19 cellular contexts compared by ENCODE assay signal in the genomic region with DNA sequence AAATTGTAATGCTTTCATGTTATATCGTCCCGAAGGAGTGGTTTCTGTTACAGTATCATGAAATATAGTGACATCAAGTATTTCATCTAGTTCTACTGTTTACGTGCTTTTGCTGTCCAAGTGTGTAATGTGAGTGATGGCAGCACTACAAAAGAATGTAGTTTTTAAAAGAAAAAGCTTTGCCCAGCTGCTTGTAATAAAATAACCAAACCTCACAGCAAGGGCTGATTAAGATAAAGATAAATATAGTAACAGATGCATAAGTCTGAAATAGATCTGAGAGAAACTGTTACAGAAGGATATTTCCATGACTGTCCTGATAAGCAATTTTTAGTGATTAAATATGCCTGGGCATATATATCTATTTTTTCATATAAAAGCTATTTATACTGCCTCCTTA.
A peak's percentile ranks its signal among the peaks of the same experiment; 100 is the strongest.
DNase-seq lines count a peak whose midpoint lies in the region; ATAC-seq and TF ChIP-seq lines count a peak whose summit lies in the region.
"Had no signal": no experiment of that assay in that cellular context is flagged by ENCODE, and none has a peak within 500 bp of the region (broad histone marks: within the 10 kb centered on the region; RNA-seq: fewer than 3 reads in every experiment).

No MANE protein-coding gene starts in this region.

- H3K4me1 ChIP-seq in SK-N-SH (ENCODE audit: control insufficient read depth in 1 of 2, insufficient read depth in 2 of 2, low read depth in 1 of 2, low read length in 1 of 2) (peaks cover 0 to 8% of the 10 kb centered on the region in 2 experiments; a peak in 2 of 4 replicates), skeletal muscle satellite cell (ENCODE audit: control insufficient read depth, insufficient read depth, low read length) (peaks cover 4% of the 10 kb centered on the region)
- H3K4me1 ChIP-seq: breast epithelium had no signal

- H3F3A ChIP-seq in SK-N-SH (replicated peaks; ENCODE audit: insufficient read depth), result peaks cover 6% of the 10 kb centered on the region

- H4K20me1 ChIP-seq in SK-N-SH (ENCODE audit: insufficient read depth), result no peaks in the 10 kb centered on the region

- H3K4me3 ChIP-seq in SK-N-SH (ENCODE audit: low read depth in 2 of 2, low read length in 1 of 2), result no peak overlapping the region
- no peak overlapping the region for H3K4me3 ChIP-seq in skeletal muscle satellite cell (ENCODE audit: low read length)
- H3K4me3 ChIP-seq: breast epithelium, mucosa of descending colon, PC-9 had no signal

- H3K4me2 ChIP-seq in SK-N-SH (no peak overlapping the region; the same call in 1 of the 2 replicates), skeletal muscle satellite cell (ENCODE audit: low read length) (no peak overlapping the region)
- H3K4me2 ChIP-seq: PC-9 had no signal

- H3K27me3 ChIP-seq in SK-N-SH (ENCODE audit: insufficient read depth), result no peaks in the 10 kb centered on the region
- H3K27me3 ChIP-seq in skeletal muscle satellite cell (ENCODE audit: control insufficient read depth, insufficient read depth, low read length), result no peaks in the 10 kb centered on the region
- H3K27me3 ChIP-seq: breast epithelium had no signal

- TF ChIP-seq CTCF in SK-N-SH (IDR thresholded peaks at IDR 0.05), result no peak

- WGBS in SK-N-SH (ENCODE audit: low lambda C conversion rate), result 36% methylated on average over 3 of the region's 3 CpGs

- no peaks in the 10 kb centered on the region for H3K9me2 ChIP-seq in SK-N-SH

- peak overlapping the region in 1 of 2 experiments; percentile 6; a peak in 1 of 4 replicates for H3K27ac ChIP-seq in SK-N-SH (ENCODE audit: low read depth in 2 of 2, low read length in 1 of 2)
- H3K27ac ChIP-seq: breast epithelium, PC-9, WERI-Rb-1 had no signal

- no peak overlapping the region for H2AFZ ChIP-seq in SK-N-SH (ENCODE audit: low read depth)
- H2AFZ ChIP-seq: PC-9 had no signal

- CTCF ChIA-PET in SK-N-SH (lab: Yijun Ruan, JAX), result interaction anchor here (0.7 to 0.9 kb wide), 2 partner anchors 11 to 12 kb away, joined by 3 read pairs; no protein-coding TSS in a partner anchor

- H3K36me3 ChIP-seq in SK-N-SH (replicated peaks in 1 of 2; ENCODE audit: control insufficient read depth in 1 of 2, insufficient read depth in 2 of 2, low read length in 1 of 2) (no peaks in the 10 kb centered on the region), skeletal muscle satellite cell (ENCODE audit: insufficient read depth, low read length) (no peaks in the 10 kb centered on the region)
- H3K36me3 ChIP-seq: breast epithelium, WERI-Rb-1 had no signal

- DNase-seq in GM04503 (ENCODE audit: low read depth) (peak; percentile 33), SK-N-SH (no peak), fibroblast of peridontal ligament (ENCODE audit: extremely low read depth) (peak; percentile 98), DMS79 (lab: John Stamatoyannopoulos, UW) (no peak), medulla oblongata (ENCODE audit: extremely low spot score) (no peak)
- DNase-seq: activated effector memory CD4-positive, alpha-beta T cell treated with anti-CD3 and anti-CD28 coated beads, Interleukin-2, amount 50 U/mL, for 16 hours; effector CD4-positive, alpha-beta T cell; islet precursor cell; mucosa of descending colon; NCI-H187; NCI-H526; PC-9; posterior cingulate gyrus; SW 1271; WERI-Rb-1 had no signal

- H3K9ac ChIP-seq in SK-N-SH (no peak overlapping the region), skeletal muscle satellite cell (ENCODE audit: low read depth, low read length) (peak overlapping the region; percentile 33)

- no peak for ATAC-seq in GM19467 (IDR thresholded peaks at IDR 0.05; ENCODE audit: unreplicated experiment)
- no peak for ATAC-seq in GM19455 (IDR thresholded peaks at IDR 0.05; ENCODE audit: unreplicated experiment)
- ATAC-seq: mucosa of descending colon had no signal

- no peak for TF ChIP-seq RAD21 in SK-N-SH (IDR thresholded peaks at IDR 0.05; ENCODE audit: low read length)

- POLR2A ChIA-PET in SK-N-SH (lab: Yijun Ruan, JAX), result no interaction called here

- no peaks in the 10 kb centered on the region for H3K79me2 ChIP-seq in SK-N-SH (ENCODE audit: insufficient read depth)

- H3K9me3 ChIP-seq in SK-N-SH (no peaks in the 10 kb centered on the region), skeletal muscle satellite cell (replicated peaks; ENCODE audit: low read length) (no peaks in the 10 kb centered on the region)
- H3K9me3 ChIP-seq: breast epithelium, mucosa of descending colon had no signal

- TF ChIP-seq EP300 in SK-N-SH (IDR thresholded peaks at IDR 0.05; ENCODE audit: borderline replicate concordance in 1 of 2, low read depth in 1 of 2, low read length in 1 of 2), result peak in 1 of 2 experiments; percentile 42; a peak in 1 of 4 replicates

TF ChIP-seq in SK-N-SH, 30 proteins besides CTCF, POLR2A, EP300 and RAD21 (continues in another document):
- peak; percentile 7; the same call in 1 of the 2 replicates for TF ChIP-seq FOSL2 (IDR thresholded peaks at IDR 0.05; ENCODE audit: borderline replicate concordance, low read depth)
- peak; percentile 93 for TF ChIP-seq TCF12 (IDR thresholded peaks at IDR 0.05)
- TF ChIP-seq NRF1 (IDR thresholded peaks at IDR 0.05; ENCODE audit: low read depth, low read length), result no peak
- TF ChIP-seq, protein P1, sequence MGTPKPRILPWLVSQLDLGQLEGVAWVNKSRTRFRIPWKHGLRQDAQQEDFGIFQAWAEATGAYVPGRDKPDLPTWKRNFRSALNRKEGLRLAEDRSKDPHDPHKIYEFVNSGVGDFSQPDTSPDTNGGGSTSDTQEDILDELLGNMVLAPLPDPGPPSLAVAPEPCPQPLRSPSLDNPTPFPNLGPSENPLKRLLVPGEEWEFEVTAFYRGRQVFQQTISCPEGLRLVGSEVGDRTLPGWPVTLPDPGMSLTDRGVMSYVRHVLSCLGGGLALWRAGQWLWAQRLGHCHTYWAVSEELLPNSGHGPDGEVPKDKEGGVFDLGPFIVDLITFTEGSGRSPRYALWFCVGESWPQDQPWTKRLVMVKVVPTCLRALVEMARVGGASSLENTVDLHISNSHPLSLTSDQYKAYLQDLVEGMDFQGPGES (IDR thresholded peaks at IDR 0.05; ENCODE audit: low read depth, low read length), result no peak
- no peak for TF ChIP-seq MXI1 (IDR thresholded peaks at IDR 0.05; ENCODE audit: low read depth, low read length)
- no peak for TF ChIP-seq EZH2phosphoT487 (IDR thresholded peaks at IDR 0.05; ENCODE audit: borderline replicate concordance, low read depth)
- TF ChIP-seq POLR2AphosphoS5 (IDR thresholded peaks at IDR 0.05; ENCODE audit: low read depth, low read length), result peak; percentile 35; the same call in 1 of the 2 replicates
- TF ChIP-seq PBX3 (IDR thresholded peaks at IDR 0.05), result peak; percentile 72
- TF ChIP-seq, protein P2, sequence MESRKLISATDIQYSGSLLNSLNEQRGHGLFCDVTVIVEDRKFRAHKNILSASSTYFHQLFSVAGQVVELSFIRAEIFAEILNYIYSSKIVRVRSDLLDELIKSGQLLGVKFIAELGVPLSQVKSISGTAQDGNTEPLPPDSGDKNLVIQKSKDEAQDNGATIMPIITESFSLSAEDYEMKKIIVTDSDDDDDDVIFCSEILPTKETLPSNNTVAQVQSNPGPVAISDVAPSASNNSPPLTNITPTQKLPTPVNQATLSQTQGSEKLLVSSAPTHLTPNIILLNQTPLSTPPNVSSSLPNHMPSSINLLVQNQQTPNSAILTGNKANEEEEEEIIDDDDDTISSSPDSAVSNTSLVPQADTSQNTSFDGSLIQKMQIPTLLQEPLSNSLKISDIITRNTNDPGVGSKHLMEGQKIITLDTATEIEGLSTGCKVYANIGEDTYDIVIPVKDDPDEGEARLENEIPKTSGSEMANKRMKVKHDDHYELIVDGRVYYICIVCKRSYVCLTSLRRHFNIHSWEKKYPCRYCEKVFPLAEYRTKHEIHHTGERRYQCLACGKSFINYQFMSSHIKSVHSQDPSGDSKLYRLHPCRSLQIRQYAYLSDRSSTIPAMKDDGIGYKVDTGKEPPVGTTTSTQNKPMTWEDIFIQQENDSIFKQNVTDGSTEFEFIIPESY (IDR thresholded peaks at IDR 0.05; ENCODE audit: borderline replicate concordance, low read depth), result no peak
- TF ChIP-seq RCOR1 (IDR thresholded peaks at IDR 0.05; ENCODE audit: low read length), result peak; percentile 19; the same call in 1 of the 2 replicates
- TF ChIP-seq NFIC (IDR thresholded peaks at IDR 0.05; ENCODE audit: borderline replicate concordance), result 0 out of 2 replicates have a peak, but pooled peaks have one; percentile 10
- TF ChIP-seq RXRA (IDR thresholded peaks at IDR 0.05; ENCODE audit: borderline replicate concordance, low read depth), result no peak
- no peak for TF ChIP-seq RFX5 (IDR thresholded peaks at IDR 0.05; ENCODE audit: low read length)
- no peak for TF ChIP-seq TEAD4 (IDR thresholded peaks at IDR 0.05; ENCODE audit: borderline replicate concordance, insufficient read depth)
- TF ChIP-seq USF2 (IDR thresholded peaks at IDR 0.05; ENCODE audit: borderline replicate concordance, low read depth, low read length), result no peak
- TF ChIP-seq YY1 (IDR thresholded peaks at IDR 0.05; ENCODE audit: low read depth), result no peak
- TF ChIP-seq FOXJ3 (CRISPR knock-in tag; IDR thresholded peaks at IDR 0.05), result no peak
- TF ChIP-seq TAF1 (IDR thresholded peaks at IDR 0.05; ENCODE audit: borderline replicate concordance, low read depth, low read length), result no peak
- TF ChIP-seq, protein P3, sequence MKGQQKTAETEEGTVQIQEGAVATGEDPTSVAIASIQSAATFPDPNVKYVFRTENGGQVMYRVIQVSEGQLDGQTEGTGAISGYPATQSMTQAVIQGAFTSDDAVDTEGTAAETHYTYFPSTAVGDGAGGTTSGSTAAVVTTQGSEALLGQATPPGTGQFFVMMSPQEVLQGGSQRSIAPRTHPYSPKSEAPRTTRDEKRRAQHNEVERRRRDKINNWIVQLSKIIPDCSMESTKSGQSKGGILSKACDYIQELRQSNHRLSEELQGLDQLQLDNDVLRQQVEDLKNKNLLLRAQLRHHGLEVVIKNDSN (IDR thresholded peaks at IDR 0.05; ENCODE audit: borderline replicate concordance, low read depth), result no peak

Comparison
In these comparisons a context has a peak if more than half of its experiments do, and no peak if none do; other contexts are left out.
1. DNase-seq: peak in GM04503 (single experiment) and fibroblast of peridontal ligament (single experiment); none in SK-N-SH (single experiment), DMS79 (single experiment) and medulla oblongata (single experiment).